ENCODE assay signal across 8 cellular contexts in the genomic region with DNA sequence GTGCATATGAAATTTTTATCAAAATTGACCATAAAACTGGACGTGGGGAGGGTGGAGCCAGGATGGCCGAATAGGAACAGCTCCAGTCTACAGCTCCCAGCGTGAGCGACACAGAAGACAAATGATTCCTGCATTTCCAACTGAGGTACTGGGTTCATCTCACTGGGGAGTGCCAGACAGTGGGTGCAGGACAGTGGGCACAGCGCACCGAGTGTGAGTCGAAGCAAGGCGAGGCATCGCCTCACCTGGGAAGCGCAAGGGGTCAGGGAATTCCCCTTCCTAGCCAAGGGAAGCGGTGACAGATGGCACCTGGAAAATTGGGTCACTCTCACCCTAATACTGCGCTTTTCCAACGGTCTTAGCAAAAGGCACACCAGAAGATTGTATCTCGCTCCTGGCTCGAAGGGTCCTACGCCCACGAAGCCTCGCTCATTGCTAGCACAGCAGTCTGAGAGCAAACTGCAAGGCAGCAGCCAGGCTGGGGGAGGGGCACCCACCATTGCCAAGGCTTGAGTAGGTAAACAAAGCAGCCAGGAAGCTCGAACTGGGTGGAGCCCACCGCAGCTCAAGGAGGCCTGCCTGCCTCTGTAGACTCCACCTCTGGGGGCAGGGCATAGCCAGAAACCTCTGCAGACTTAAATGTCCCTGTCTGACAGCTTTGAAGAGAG. TPM values are rescaled to one million over a fixed set of nuclear protein-coding genes. Genes with fewer than 3 reads are reported as not detected.
DNase-seq lines count a peak whose midpoint lies in the region; ATAC-seq and TF ChIP-seq lines count a peak whose summit lies in the region.
"Not testable (repeated sequence)": the region's sequence is repeated elsewhere in the genome, so short reads cannot be mapped to it uniquely, and the experiment has no call there.

No MANE protein-coding gene starts in this region.

- not testable (repeated sequence) for H3K4ac ChIP-seq in H9 (ENCODE audit: low read depth, low read length)

- no CpG with 5 or more reads among the region's 20 CpGs for WGBS in H9 (ENCODE audit: extremely low coverage, insufficient read length, low lambda C conversion rate)
- WGBS in iPS DF 6.9 (ENCODE audit: insufficient coverage, insufficient read length): no CpG with 5 or more reads among the region's 20 CpGs
- 66% methylated on average over 20 of the region's 20 CpGs; no CpG with 5 or more reads in 1 of the 2 donors for WGBS in transverse colon (ENCODE audit: low coverage in 1 of 2), 2 donors

- H3K79me1 ChIP-seq in H9 (ENCODE audit: insufficient read depth, low read depth, low read length, poor library complexity, severe bottlenecking): not testable (repeated sequence)

- H4K20me1 ChIP-seq in H9 (ENCODE audit: control insufficient read depth, insufficient read depth, insufficient read length): not testable (repeated sequence)

- peak in 2 of 3 donors; percentile 66 for ATAC-seq in natural killer cell

- peak overlapping the region; percentile 89 for H3K4me2 ChIP-seq in H9 (ENCODE audit: insufficient read depth, insufficient read length, low read length)

- H3K36me3 Mint-ChIP-seq in H9 (ENCODE audit: insufficient read depth in 1 of 3, low read depth in 3 of 3): peaks cover 6 to 12% (median 12%) of the 10 kb centered on the region in 3 experiments; a peak in 6 of 7 replicates
- H3K36me3 Mint-ChIP-seq in natural killer cell: not testable (repeated sequence)

- peak overlapping the region; percentile 70 to 74 for H3K4me3 Mint-ChIP-seq in H9
- H3K4me3 Mint-ChIP-seq in natural killer cell: peak overlapping the region; percentile 75

- H3K9me3 Mint-ChIP-seq in H9, natural killer cell: not testable (repeated sequence)

- not testable (repeated sequence) for H3K4me1 ChIP-seq in H9 (ENCODE audit: insufficient read depth, low read length); colonic mucosa; iPS DF 6.9 (ENCODE audit: control insufficient read depth, insufficient read depth, low read length); transverse colon

- not testable (repeated sequence) for H3K23me2 ChIP-seq in H9 (ENCODE audit: insufficient read length, low read depth, low read length, poor library complexity, severe bottlenecking)

- not testable (repeated sequence) for H2BK20ac ChIP-seq in H9 (ENCODE audit: low read depth, low read length, poor library complexity, severe bottlenecking)

- not testable (repeated sequence) for TF ChIP-seq POLR2A in transverse colon (IDR thresholded peaks at IDR 0.05)

- H2AK5ac ChIP-seq in H9 (ENCODE audit: insufficient read length, low read length): not testable (repeated sequence)

- not testable (repeated sequence) for H3K36me3 ChIP-seq in WERI-Rb-1; colonic mucosa; iPS DF 6.9 (ENCODE audit: control insufficient read depth, insufficient read depth, low read length); transverse colon

- not testable (repeated sequence) for H4K91ac ChIP-seq in H9 (ENCODE audit: insufficient read length, low read depth, low read length)

- not testable (repeated sequence) for H3K27me3 ChIP-seq in H9 (ENCODE audit: insufficient read depth, low read length); WERI-Rb-1 (ENCODE audit: insufficient read depth, low read depth, severe bottlenecking); colonic mucosa; iPS DF 6.9 (ENCODE audit: control insufficient read depth, insufficient read depth, low read length); transverse colon

- H3K27ac Mint-ChIP-seq in H9 (peak overlapping the region; percentile 80 to 97 (median 95)), natural killer cell (peak overlapping the region; percentile 3 to 63)

- in situ Hi-C loops in transverse colon (cut with MboI; ENCODE audit: low pct_ligation_motif_present in 1 of 4, low pct_unique_long_range_greater_than_20kb in 1 of 4, low sequenced_read_pairs in 3 of 4): not testable (repeated sequence)

- H3K27ac ChIP-seq in H9 (ENCODE audit: insufficient read length, low read depth, low read length) (peak overlapping the region; percentile 68), WERI-Rb-1 (peak overlapping the region; percentile 54), colonic mucosa (peak overlapping the region; percentile 20), transverse colon (peak overlapping the region in 2 of 4 donors; percentile 31 to 62)
- H3K27ac ChIP-seq in iPS DF 6.9 (ENCODE audit: low read length): not testable (repeated sequence)

- H3K4me1 Mint-ChIP-seq in H9 (peaks cover 19 to 24% of the 10 kb centered on the region in 2 experiments), natural killer cell (peaks cover 16 to 22% of the 10 kb centered on the region in 2 donors)

- peak overlapping the region; percentile 55 for H3K14ac ChIP-seq in H9 (ENCODE audit: insufficient read depth, low read length)

- peak overlapping the region; percentile 54 for H3K9ac ChIP-seq in H9 (ENCODE audit: extremely low read depth, insufficient read length, low read length)
- H3K9ac ChIP-seq in colonic mucosa (ENCODE audit: low read depth in 2 of 2, low read length in 2 of 2): peak overlapping the region in 1 of 2 donors; percentile 26

- H4K5ac ChIP-seq in H9 (ENCODE audit: insufficient read length, low read depth, low read length): not testable (repeated sequence)

- H3K18ac ChIP-seq in H9 (ENCODE audit: insufficient read length, low read depth, low read length): peak overlapping the region; percentile 65

- not testable (repeated sequence) for H3K79me2 ChIP-seq in H9 (ENCODE audit: insufficient read depth, low read length)

- H3K9me3 ChIP-seq in H9 (ENCODE audit: control insufficient read depth, low read depth, low read length); WERI-Rb-1 (ENCODE audit: severe bottlenecking); colonic mucosa; iPS DF 6.9 (ENCODE audit: control insufficient read depth, insufficient read depth, low read length); transverse colon: not testable (repeated sequence)

- H2BK120ac ChIP-seq in H9 (ENCODE audit: low read depth, low read length, poor library complexity, severe bottlenecking): not testable (repeated sequence)

- H3K4me3 ChIP-seq in WERI-Rb-1 (ENCODE audit: low read depth, low read length): not testable (repeated sequence)
- H3K4me3 ChIP-seq in colonic mucosa: peak overlapping the region; percentile 22
- H3K4me3 ChIP-seq in iPS DF 6.9 (ENCODE audit: low read length): peak overlapping the region; percentile 52; the same call in 1 of the 2 replicates
- H3K4me3 ChIP-seq in transverse colon: peak overlapping the region in 3 of 4 donors; percentile 14 to 23 (median 17)

- H2BK12ac ChIP-seq in H9 (ENCODE audit: insufficient read length, low read depth, low read length): not testable (repeated sequence)

- not testable (repeated sequence) for TF ChIP-seq EP300 in transverse colon (IDR thresholded peaks at IDR 0.05; ENCODE audit: low read depth)

- peak; percentile 26; the same call in 2 of the 3 replicates for TF ChIP-seq CTCF in H9 (conservative IDR thresholded peaks at IDR 0.05)
- not testable (repeated sequence) for TF ChIP-seq CTCF in WERI-Rb-1 (IDR thresholded peaks at IDR 0.05; ENCODE audit: low read depth, low read length); colonic mucosa (IDR thresholded peaks at IDR 0.05); natural killer cell (IDR thresholded peaks at IDR 0.05); transverse colon (IDR thresholded peaks at IDR 0.05)

- H3K23ac ChIP-seq in H9 (ENCODE audit: insufficient read length, low read depth, low read length): not testable (repeated sequence)

- not testable (repeated sequence) for H3K56ac ChIP-seq in H9 (ENCODE audit: insufficient read length, low read depth, low read length)

- H4K8ac ChIP-seq in H9 (replicated peaks; ENCODE audit: insufficient read length, low read depth, low read length): not testable (repeated sequence)

- not testable (repeated sequence) for H2BK15ac ChIP-seq in H9 (ENCODE audit: low read depth, low read length)

- not testable (repeated sequence) for H3T11ph ChIP-seq in H9 (ENCODE audit: low read length)

- DNase-seq in H9 (peak; percentile 57), WERI-Rb-1 (peak; percentile 36), activated T-helper 1 cell treated with Interleukin-2 at 50 U/mL for 16 hours (ENCODE audit: low read depth) (peak; percentile 73), colonic mucosa (peak; percentile 82), natural killer cell (peak; percentile 35), transverse colon (peak; percentile 77)
- not testable (repeated sequence) for DNase-seq in iPS DF 6.9 (ENCODE audit: low read depth, low spot score)
- peak; percentile 48 for DNase-seq in stimulated activated CD4-positive, alpha-beta T cell treated with anti-CD3 and anti-CD28 coated beads, Interleukin-4, amount 100 ng/mL, for 24 hours

- H2AFZ ChIP-seq in H9 (ENCODE audit: low read length): not testable (repeated sequence)

- H2BK5ac ChIP-seq in H9 (ENCODE audit: insufficient read length, low read length): not testable (repeated sequence)

- intact Hi-C loops in colonic mucosa (cut with DNase I); natural killer cell (cut with micrococcal nuclease); transverse colon (cut with DNase I; ENCODE audit: low total_unique reads): not testable (repeated sequence)

- H3K27me3 Mint-ChIP-seq in H9 (ENCODE audit: low read depth); natural killer cell (ENCODE audit: low read depth in 2 of 2): not testable (repeated sequence)

RNA-seq across cellular contexts. Expression of gene RABL3, which starts 23.0 kb away (rescaled TPM):
- 26.7 and 27.0 TPM in 2 replicates for total RNA-seq in H9 (2021)
- total RNA-seq in colonic mucosa: 10 to 100 TPM; 25.5 to 30.5 TPM
- total RNA-seq in natural killer cell: 10 to 100 TPM; 11.7 to 18.4 (median 16.7) TPM
- 10 to 100 TPM in 3 of 4 donors, 1 to 10 TPM in 1; 8.2 to 23.7 (median 19.9) TPM for total RNA-seq in transverse colon

RNA-seq across cellular contexts. Expression of gene GTF2E1, which starts 23.2 kb away (rescaled TPM):
- total RNA-seq in H9 (2021): 88.8 and 92.0 TPM in 2 replicates
- total RNA-seq in colonic mucosa: 10 to 100 TPM; 15.2 to 17.9 TPM
- 10 to 100 TPM; 10.9 to 15.7 (median 12.7) TPM for total RNA-seq in natural killer cell
- total RNA-seq in transverse colon: 10 to 100 TPM in 3 of 4 donors, 1 to 10 TPM in 1; 9.0 to 32.4 (median 14.5) TPM

RNA-seq across cellular contexts. Expression of gene HGD, which starts 37.3 kb away (rescaled TPM):
- total RNA-seq in H9 (2021) (0.33 TPM in 1 of 2 replicates, not detected in the other), colonic mucosa (10 to 100 TPM; 37.6 to 48.5 TPM), natural killer cell (1 to 10 TPM in 2 of 3 donors, under 1 TPM in 1; 0.80 to 4.0 (median 2.5) TPM), transverse colon (10 to 100 TPM; 20.9 to 87.7 (median 73.2) TPM)

Comparison
In these comparisons a context has a peak if more than half of its experiments do, and no peak if none do; other contexts are left out.
1. RNA of gene HGD, which starts 37.3 kb away (total RNA-seq): 20.9 to 87.7 TPM in transverse colon and 37.6 to 48.5 TPM in colonic mucosa; 0.80 to 4.0 TPM in natural killer cell and 0.33 TPM in H9; every median in the first group is over 4 times any median in the second.